15 cellular contexts compared by ENCODE assay signal in the genomic region with DNA sequence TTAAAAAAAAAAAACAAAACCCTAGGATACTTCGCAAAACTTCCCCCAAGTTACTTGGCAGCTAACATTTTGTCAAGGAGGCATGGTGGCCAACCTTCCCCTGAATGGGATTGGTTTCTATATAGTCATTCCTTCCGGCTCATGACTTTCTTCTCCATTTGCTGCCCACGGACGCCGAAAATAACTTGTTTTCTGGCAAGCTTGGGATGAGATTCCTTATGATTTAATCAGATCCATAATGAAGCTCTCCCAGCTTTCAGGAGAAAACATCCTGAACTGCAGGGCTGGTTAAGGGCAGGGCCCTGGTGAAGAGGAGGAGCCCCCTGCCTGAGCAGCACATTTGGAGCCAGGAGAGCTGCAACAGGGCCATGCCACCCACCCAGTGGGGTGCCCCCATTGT. TPM values are rescaled to one million over a fixed set of nuclear protein-coding genes. Genes with fewer than 3 reads are reported as not detected.
DNase-seq lines count a peak whose midpoint lies in the region; ATAC-seq and TF ChIP-seq lines count a peak whose summit lies in the region.
"Had no signal": no experiment of that assay in that cellular context is flagged by ENCODE, and none has a peak within 500 bp of the region (broad histone marks: within the 10 kb centered on the region; RNA-seq: fewer than 3 reads in every experiment).

No MANE protein-coding gene starts in this region.

- H4K20me1 ChIP-seq in OCI-LY3 (ENCODE audit: insufficient read depth, low read length), result peaks cover 49% of the 10 kb centered on the region

- H3K9me3 Mint-ChIP-seq in natural killer cell treated with Interleukin-12 subunit alpha and Interleukin-12 subunit beta and Interleukin-15 and Interleukin-18, amount 100 ng/mL, for 72 hours, result no peaks in the 10 kb centered on the region
- no peaks in the 10 kb centered on the region for H3K9me3 Mint-ChIP-seq in natural killer cell
- no peaks in the 10 kb centered on the region for H3K9me3 Mint-ChIP-seq in CD8-positive, alpha-beta memory T cell
- H3K9me3 Mint-ChIP-seq: activated naive CD8-positive, alpha-beta T cell treated with anti-CD3 and anti-CD28 coated beads, Interleukin-2, amount 10 ng/mL, durations not matched to agents 7 days and 5 days; immature natural killer cell had no signal

- CTCF ChIA-PET in CD8-positive, alpha-beta memory T cell (lab: Charles Lee), result interaction anchor here (0.7 to 1.4 kb wide), 5 partner anchors 11 to 63 kb away, joined by 3 to 5 read pairs (median 3); no protein-coding TSS in a partner anchor

- peaks cover 64% of the 10 kb centered on the region for H3K36me3 ChIP-seq in OCI-LY3 (replicated peaks; ENCODE audit: low read depth, low read length)
- no peaks in the 10 kb centered on the region for H3K36me3 ChIP-seq in CD8-positive, alpha-beta memory T cell (ENCODE audit: insufficient read depth, low read length)

- H3K36me3 Mint-ChIP-seq in natural killer cell treated with Interleukin-12 subunit alpha and Interleukin-12 subunit beta and Interleukin-15 and Interleukin-18, amount 100 ng/mL, for 72 hours, result no peaks in the 10 kb centered on the region
- H3K36me3 Mint-ChIP-seq in natural killer cell, result no peaks in the 10 kb centered on the region
- H3K36me3 Mint-ChIP-seq in CD8-positive, alpha-beta memory T cell, result peaks cover 0 to 58% (median 3%) of the 10 kb centered on the region in 3 donors

- H3K9ac ChIP-seq in OCI-LY3 (ENCODE audit: low read length), result no peak overlapping the region

- peaks cover 83% of the 10 kb centered on the region for H3K4me1 ChIP-seq in OCI-LY3 (ENCODE audit: low read length)
- peaks cover 43% of the 10 kb centered on the region for H3K4me1 ChIP-seq in CD8-positive, alpha-beta memory T cell (ENCODE audit: insufficient read depth, low read length)

- H3K27ac Mint-ChIP-seq in natural killer cell treated with Interleukin-12 subunit alpha and Interleukin-12 subunit beta and Interleukin-15 and Interleukin-18, amount 100 ng/mL, for 72 hours, result peak overlapping the region; percentile 14 to 73
- H3K27ac Mint-ChIP-seq in natural killer cell, result peak overlapping the region in 1 of 2 donors; percentile 72
- peak overlapping the region in 4 of 8 donors; percentile 56 to 97 (median 62) for H3K27ac Mint-ChIP-seq in CD8-positive, alpha-beta memory T cell

- POLR2A ChIA-PET in CD8-positive, alpha-beta memory T cell (lab: Charles Lee), result interaction anchor here (0.5 to 1.0 kb wide), 3 partner anchors 13 to 38 kb away, joined by 3 to 5 read pairs (median 3); no protein-coding TSS in a partner anchor

- no peak overlapping the region for H3K4me3 Mint-ChIP-seq in natural killer cell treated with Interleukin-12 subunit alpha and Interleukin-12 subunit beta and Interleukin-15 and Interleukin-18, amount 100 ng/mL, for 72 hours
- no peak overlapping the region for H3K4me3 Mint-ChIP-seq in natural killer cell
- no peak overlapping the region for H3K4me3 Mint-ChIP-seq in CD8-positive, alpha-beta memory T cell
- H3K4me3 Mint-ChIP-seq: activated naive CD8-positive, alpha-beta T cell treated with anti-CD3 and anti-CD28 coated beads, Interleukin-2, amount 10 ng/mL, durations not matched to agents 7 days and 5 days had no signal

- H3K9me3 ChIP-seq in OCI-LY3 (ENCODE audit: insufficient read depth, low read length), result no peaks in the 10 kb centered on the region
- H3K9me3 ChIP-seq in CD8-positive, alpha-beta memory T cell (ENCODE audit: low read length), result no peaks in the 10 kb centered on the region

- H3K27ac ChIP-seq in OCI-LY3 (ENCODE audit: low read length), result peak overlapping the region; percentile 41; the same call in 1 of the 2 replicates
- no peak overlapping the region for H3K27ac ChIP-seq in CD8-positive, alpha-beta memory T cell (ENCODE audit: low read depth, low read length)

- no peak for DNase-seq in natural killer cell treated with Interleukin-12 subunit alpha and Interleukin-12 subunit beta and Interleukin-15 and Interleukin-18, amount 100 ng/mL, for 72 hours (ENCODE audit: low spot score)
- DNase-seq in natural killer cell, result no peak
- peak; percentile 9 for DNase-seq in fibroblast of gingiva (ENCODE audit: low read depth)
- no peak for DNase-seq in pons (ENCODE audit: low spot score)
- DNase-seq in CD8-positive, alpha-beta memory T cell, result no peak
- DNase-seq in iPS-NIHi7 (ENCODE audit: extremely low spot score), result no peak
- DNase-seq in DMS53 treated with DMSO at 0.1 percent for 48 hours (lab: John Stamatoyannopoulos, UW; ENCODE audit: unreplicated experiment), result no peak
- DNase-seq: activated CD4-positive, alpha-beta T cell treated with anti-CD3 and anti-CD28 coated beads, Interleukin-2, amount 50 U/mL, for 48 hours; activated naive CD8-positive, alpha-beta T cell treated with anti-CD3 and anti-CD28 coated beads, Interleukin-2, amount 10 ng/mL, durations not matched to agents 7 days and 5 days; immature natural killer cell; stimulated activated CD4-positive, alpha-beta T cell treated with anti-CD3 and anti-CD28 coated beads, Interleukin-4, amount 100 ng/mL, for 1 hour; stimulated activated naive CD4-positive, alpha-beta T cell treated with Interleukin-2 at 50 U/mL for 16 hours had no signal

- no peak overlapping the region for H3K4me2 ChIP-seq in OCI-LY3 (ENCODE audit: low read length)

- no peak overlapping the region for H3K4me3 ChIP-seq in OCI-LY3 (ENCODE audit: low read length)
- no peak overlapping the region for H3K4me3 ChIP-seq in CD8-positive, alpha-beta memory T cell (ENCODE audit: low read length)

- H2AFZ ChIP-seq in OCI-LY3 (ENCODE audit: low read depth, low read length), result no peak overlapping the region

- H3K27me3 ChIP-seq in OCI-LY3 (ENCODE audit: low read depth, low read length), result no peaks in the 10 kb centered on the region
- no peaks in the 10 kb centered on the region for H3K27me3 ChIP-seq in CD8-positive, alpha-beta memory T cell (ENCODE audit: insufficient read depth, low read length, poor library complexity, severe bottlenecking)

- peaks cover 99% of the 10 kb centered on the region for H3K79me2 ChIP-seq in OCI-LY3 (ENCODE audit: low read length)

- H3K27me3 Mint-ChIP-seq in natural killer cell treated with Interleukin-12 subunit alpha and Interleukin-12 subunit beta and Interleukin-15 and Interleukin-18, amount 100 ng/mL, for 72 hours, result no peaks in the 10 kb centered on the region
- no peaks in the 10 kb centered on the region for H3K27me3 Mint-ChIP-seq in natural killer cell (ENCODE audit: low read depth in 2 of 2)
- no peaks in the 10 kb centered on the region for H3K27me3 Mint-ChIP-seq in CD8-positive, alpha-beta memory T cell
- H3K27me3 Mint-ChIP-seq: activated naive CD8-positive, alpha-beta T cell treated with anti-CD3 and anti-CD28 coated beads, Interleukin-2, amount 10 ng/mL, durations not matched to agents 7 days and 5 days had no signal

- no peak for ATAC-seq in natural killer cell treated with Interleukin-12 subunit alpha and Interleukin-12 subunit beta and Interleukin-15 and Interleukin-18, amount 100 ng/mL, for 72 hours
- no peak for ATAC-seq in natural killer cell
- ATAC-seq: Panc1 had no signal

- intact Hi-C loops in natural killer cell (cut with micrococcal nuclease), result loop anchor here (5.0 kb wide), 1 partner anchor 37 kb away; no protein-coding TSS in a partner anchor

- no peak for TF ChIP-seq CTCF in natural killer cell (IDR thresholded peaks at IDR 0.05)
- TF ChIP-seq CTCF in OCI-LY3 (IDR thresholded peaks at IDR 0.05; ENCODE audit: low read depth, low read length), result no peak

- H3K4me1 Mint-ChIP-seq in natural killer cell treated with Interleukin-12 subunit alpha and Interleukin-12 subunit beta and Interleukin-15 and Interleukin-18, amount 100 ng/mL, for 72 hours (ENCODE audit: low read depth in 2 of 2), result peaks cover 50 to 51% of the 10 kb centered on the region in 2 donors
- H3K4me1 Mint-ChIP-seq in natural killer cell, result peaks cover 57 to 70% of the 10 kb centered on the region in 2 donors
- peaks cover 59 to 89% (median 82%) of the 10 kb centered on the region in 3 donors for H3K4me1 Mint-ChIP-seq in CD8-positive, alpha-beta memory T cell

RNA-seq across cellular contexts. Expression of a gene that starts 49.9 kb away (rescaled TPM):
- 100 to 1,000 TPM in 1 of 2 donors, 10 to 100 TPM in 1; 74.6 to 119 TPM for total RNA-seq in natural killer cell treated with Interleukin-12 subunit alpha and Interleukin-12 subunit beta and Interleukin-15 and Interleukin-18, amount 100 ng/mL, for 72 hours
- 10 to 100 TPM; 52.0 to 62.3 (median 53.7) TPM for total RNA-seq in natural killer cell
- total RNA-seq in CD8-positive, alpha-beta memory T cell, result 100 to 1,000 TPM; 167 to 171 TPM
- polyA plus RNA-seq in CD8-positive, alpha-beta memory T cell, result 40.2 TPM
- polyA plus RNA-seq: fibroblast of lung had no signal
